ENCODE assay signal across 8 cellular contexts in the genomic region with DNA sequence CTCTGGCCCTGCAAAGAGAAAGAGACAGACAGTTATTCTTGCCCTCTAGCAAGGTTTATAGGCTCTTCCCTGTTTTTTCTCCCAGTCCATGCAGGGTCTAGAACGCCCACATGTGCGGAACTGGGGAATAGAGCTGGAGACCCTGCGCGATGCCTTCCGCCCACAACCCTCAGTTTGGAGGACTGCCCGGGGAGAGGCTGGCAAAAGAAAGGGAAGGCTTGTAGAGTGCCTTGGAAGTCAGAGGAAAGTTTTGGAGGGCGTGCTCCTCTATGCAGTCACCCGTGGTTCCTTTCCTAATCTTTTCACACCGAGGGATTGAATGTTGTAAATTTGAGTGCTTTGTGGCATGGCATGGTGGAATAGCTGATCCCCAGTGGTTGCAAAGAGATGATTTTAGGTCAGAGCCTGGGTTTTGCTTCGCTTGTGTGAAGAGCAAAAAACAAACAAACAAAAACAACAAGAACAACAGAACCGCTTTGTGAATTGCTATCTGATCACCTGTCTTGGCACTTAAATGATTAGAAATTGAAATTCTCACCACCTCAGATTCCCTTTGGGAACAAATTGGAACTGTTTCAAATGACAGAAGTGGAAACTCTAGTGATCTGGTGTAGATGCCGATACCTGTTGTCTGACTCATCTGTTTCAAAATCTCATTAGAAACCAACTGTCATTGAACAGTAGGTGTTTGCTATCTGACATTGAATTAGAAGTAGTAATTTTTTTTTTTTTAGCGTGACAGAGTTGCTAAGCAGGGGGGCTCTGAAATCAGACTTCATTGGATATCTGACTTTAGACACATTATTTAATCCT. TPM values are rescaled to one million over a fixed set of nuclear protein-coding genes. Genes with fewer than 3 reads are reported as not detected.
DNase-seq lines count a peak whose midpoint lies in the region; ATAC-seq, FAIRE-seq and TF ChIP-seq lines count a peak whose summit lies in the region.

No MANE protein-coding gene starts in this region.

- no peak overlapping the region for H3K27ac Mint-ChIP-seq in activated CD4-positive, alpha-beta T cell treated with anti-CD3 and anti-CD28 coated beads, Interleukin-2, amount 10 ng/mL, durations not matched to agents 24 days and 14 days
- peak overlapping the region; percentile 36 for H3K27ac Mint-ChIP-seq in astrocyte (ENCODE audit: unreplicated experiment)
- H3K27ac Mint-ChIP-seq in stimulated activated memory B cell treated with anti-CD40 and anti-IgM and Interleukin-4, amounts not matched to agents 10 μg/mL and 1 μg/mL and 100 μg/mL, for 72 hours = no peak overlapping the region

- in situ Hi-C loops in KBM-7 (cut with MboI; ENCODE audit: low pct_unique_long_range_greater_than_20kb, low sequenced_read_pairs) = no loop called here
- in situ Hi-C loops in GM13977 (cut with MboI; ENCODE audit: low pct_unique_long_range_greater_than_20kb, low sequenced_read_pairs, unreplicated experiment) = loop anchor here (25.0 kb wide), 1 partner anchor 337 kb away; no protein-coding TSS in a partner anchor

- H4K20me1 ChIP-seq in astrocyte (ENCODE audit: insufficient read depth, low read length) = peaks cover 6% of the 10 kb centered on the region

- peak overlapping the region; percentile 90 for H3K4me3 ChIP-seq in astrocyte (ENCODE audit: insufficient read depth, low read depth, low read length)

- H3K4me1 Mint-ChIP-seq in activated CD4-positive, alpha-beta T cell treated with anti-CD3 and anti-CD28 coated beads, Interleukin-2, amount 10 ng/mL, durations not matched to agents 24 days and 14 days = peaks cover 10% of the 10 kb centered on the region
- peaks cover 7% of the 10 kb centered on the region for H3K4me1 Mint-ChIP-seq in astrocyte (ENCODE audit: low read depth, unreplicated experiment)
- peaks cover 11% of the 10 kb centered on the region for H3K4me1 Mint-ChIP-seq in stimulated activated memory B cell treated with anti-CD40 and anti-IgM and Interleukin-4, amounts not matched to agents 10 μg/mL and 1 μg/mL and 100 μg/mL, for 72 hours

- no peaks in the 10 kb centered on the region for H3K9me3 ChIP-seq in astrocyte (ENCODE audit: insufficient read depth, low read depth, low read length)

- no peaks in the 10 kb centered on the region for H3K36me3 ChIP-seq in astrocyte (ENCODE audit: insufficient read depth, low read length)

- H2AFZ ChIP-seq in astrocyte (ENCODE audit: low read depth, low read length) = peak overlapping the region; percentile 99

- H3K4me2 ChIP-seq in astrocyte (ENCODE audit: low read length) = peak overlapping the region; percentile 96

- FAIRE-seq in astrocyte (lab: Jason Lieb, UNC) = no peak

- DNase-seq in activated CD4-positive, alpha-beta T cell treated with anti-CD3 and anti-CD28 coated beads, Interleukin-2, amount 10 ng/mL, durations not matched to agents 24 days and 14 days = no peak
- DNase-seq in activated CD4-positive, alpha-beta T cell treated with anti-CD3 and anti-CD28 coated beads, Interleukin-2, amount 50 U/mL, for 4 hours = no peak
- DNase-seq in KBM-7 (peak; percentile 54), astrocyte (ENCODE audit: low read depth) (peak; percentile 22), iPS-NIHi11 (ENCODE audit: low spot score) (peak; percentile 36), GM13977 (ENCODE audit: low spot score) (no peak)

- peak overlapping the region; percentile 68 for H3K27ac ChIP-seq in astrocyte (ENCODE audit: low read depth, low read length)

- TF ChIP-seq CTCF in astrocyte (IDR thresholded peaks at IDR 0.05; ENCODE audit: insufficient read depth, low read depth, low read length) = no peak
- no peak for TF ChIP-seq CTCF in GM13977 (IDR thresholded peaks at IDR 0.05; ENCODE audit: extremely low read depth, insufficient read depth, missing control alignments)

- intact Hi-C loops in activated CD4-positive, alpha-beta T cell treated with anti-CD3 and anti-CD28 coated beads, Interleukin-2, amount 10 ng/mL, durations not matched to agents 24 days and 14 days (cut with micrococcal nuclease) = loop anchor here (5.0 kb wide), 2 partner anchors 432 to 1827 kb away; a partner anchor contains a TSS

- H3K27me3 ChIP-seq in astrocyte (ENCODE audit: insufficient read depth, low read length) = no peaks in the 10 kb centered on the region

- H3K36me3 Mint-ChIP-seq in activated CD4-positive, alpha-beta T cell treated with anti-CD3 and anti-CD28 coated beads, Interleukin-2, amount 10 ng/mL, durations not matched to agents 24 days and 14 days (ENCODE audit: low read depth) = no peaks in the 10 kb centered on the region
- peaks cover 2% of the 10 kb centered on the region for H3K36me3 Mint-ChIP-seq in astrocyte (ENCODE audit: low read depth, unreplicated experiment)
- H3K36me3 Mint-ChIP-seq in stimulated activated memory B cell treated with anti-CD40 and anti-IgM and Interleukin-4, amounts not matched to agents 10 μg/mL and 1 μg/mL and 100 μg/mL, for 72 hours = no peaks in the 10 kb centered on the region

- H3K4me3 Mint-ChIP-seq in activated CD4-positive, alpha-beta T cell treated with anti-CD3 and anti-CD28 coated beads, Interleukin-2, amount 10 ng/mL, durations not matched to agents 24 days and 14 days = peak overlapping the region; percentile 90
- peak overlapping the region; percentile 93 for H3K4me3 Mint-ChIP-seq in astrocyte (ENCODE audit: unreplicated experiment)
- H3K4me3 Mint-ChIP-seq in stimulated activated memory B cell treated with anti-CD40 and anti-IgM and Interleukin-4, amounts not matched to agents 10 μg/mL and 1 μg/mL and 100 μg/mL, for 72 hours = peak overlapping the region; percentile 90

- peaks cover 57% of the 10 kb centered on the region for H3K79me2 ChIP-seq in astrocyte (ENCODE audit: insufficient read depth, low read length)

- peak overlapping the region; percentile 87 for H3K9ac ChIP-seq in astrocyte (ENCODE audit: low read length)

- H3K9me3 Mint-ChIP-seq in activated CD4-positive, alpha-beta T cell treated with anti-CD3 and anti-CD28 coated beads, Interleukin-2, amount 10 ng/mL, durations not matched to agents 24 days and 14 days = no peaks in the 10 kb centered on the region
- peaks cover 2% of the 10 kb centered on the region for H3K9me3 Mint-ChIP-seq in astrocyte (ENCODE audit: unreplicated experiment)
- no peaks in the 10 kb centered on the region for H3K9me3 Mint-ChIP-seq in stimulated activated memory B cell treated with anti-CD40 and anti-IgM and Interleukin-4, amounts not matched to agents 10 μg/mL and 1 μg/mL and 100 μg/mL, for 72 hours

- peaks cover 6% of the 10 kb centered on the region for H3K4me1 ChIP-seq in astrocyte (ENCODE audit: insufficient read depth, low read length)

- peaks cover 31% of the 10 kb centered on the region for H3K27me3 Mint-ChIP-seq in activated CD4-positive, alpha-beta T cell treated with anti-CD3 and anti-CD28 coated beads, Interleukin-2, amount 10 ng/mL, durations not matched to agents 24 days and 14 days
- H3K27me3 Mint-ChIP-seq in astrocyte (ENCODE audit: low read depth, unreplicated experiment) = peaks cover 22% of the 10 kb centered on the region
- H3K27me3 Mint-ChIP-seq in stimulated activated memory B cell treated with anti-CD40 and anti-IgM and Interleukin-4, amounts not matched to agents 10 μg/mL and 1 μg/mL and 100 μg/mL, for 72 hours = peaks cover 14% of the 10 kb centered on the region

- ATAC-seq in stimulated activated memory B cell treated with anti-CD40 and anti-IgM and Interleukin-4, amounts not matched to agents 10 μg/mL and 1 μg/mL and 100 μg/mL, for 72 hours = no peak
- no peak for ATAC-seq in HG03442 (IDR thresholded peaks at IDR 0.05; ENCODE audit: unreplicated experiment)

RNA-seq across cellular contexts. Expression of a gene that starts 1.0 kb away (rescaled TPM):
- total RNA-seq in activated CD4-positive, alpha-beta T cell treated with anti-CD3 and anti-CD28 coated beads, Interleukin-2, amount 10 ng/mL, durations not matched to agents 24 days and 14 days = 1.6 and 1.7 TPM in 2 replicates
- total RNA-seq in astrocyte = 3.4 and 5.2 TPM in 2 replicates

Comparison
In these comparisons a context has a peak if more than half of its experiments do, and no peak if none do; other contexts are left out.
1. DNase-seq: peak in KBM-7 (single experiment), astrocyte (single experiment) and iPS-NIHi11 (single experiment); none in activated CD4-positive, alpha-beta T cell treated with anti-CD3 and anti-CD28 coated beads, Interleukin-2, amount 10 ng/mL, durations not matched to agents 24 days and 14 days (single experiment), activated CD4-positive, alpha-beta T cell treated with anti-CD3 and anti-CD28 coated beads, Interleukin-2, amount 50 U/mL, for 4 hours (0 of 2) and GM13977 (single experiment).
2. Peak in every context shown above with its lines, with median percentiles within 50 percentile points of each other: H3K4me3 Mint-ChIP-seq.